Comparison of ENCODE assay signal across 9 cellular contexts in the genomic region with DNA sequence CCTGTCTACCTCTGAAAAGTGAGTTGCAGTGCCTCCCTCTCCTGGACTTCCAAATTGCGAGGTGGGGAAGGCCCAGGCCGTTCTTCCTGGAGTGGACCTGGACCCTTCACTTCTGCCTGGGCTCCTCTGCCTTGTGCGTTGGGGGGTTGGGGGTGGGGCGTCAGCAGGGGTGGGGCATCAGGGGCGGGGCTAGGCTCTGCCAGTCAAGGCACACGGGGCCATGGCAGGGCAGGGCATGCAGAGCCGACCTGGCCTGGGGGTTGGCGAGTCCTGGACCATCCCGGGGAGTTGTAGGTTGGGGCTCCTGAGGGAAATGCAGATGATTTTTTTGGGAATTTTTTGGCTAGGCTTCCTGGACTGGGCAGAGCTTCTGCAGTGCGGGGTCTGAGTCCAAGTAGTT.
DNase-seq lines count a peak whose midpoint lies in the region; ATAC-seq lines count a peak whose summit lies in the region.
"Had no signal": no experiment of that assay in that cellular context is flagged by ENCODE, and none has a peak within 500 bp of the region (broad histone marks: within the 10 kb centered on the region; RNA-seq: fewer than 3 reads in every experiment).

No MANE protein-coding gene starts in this region.

- peak overlapping the region; percentile 41 for H3K27ac ChIP-seq in CD4-positive, CD25-positive, alpha-beta regulatory T cell (ENCODE audit: insufficient read depth, low read length, poor library complexity, severe bottlenecking)

- H3K9me3 ChIP-seq in CD4-positive, CD25-positive, alpha-beta regulatory T cell (ENCODE audit: control insufficient read depth in 2 of 2, low read length in 2 of 2) = peaks cover 12 to 19% of the 10 kb centered on the region in 2 experiments

- H3K27me3 ChIP-seq in CD4-positive, CD25-positive, alpha-beta regulatory T cell (ENCODE audit: control insufficient read depth, insufficient read depth, low read length) = no peaks in the 10 kb centered on the region

- H3K4me3 ChIP-seq in CD4-positive, CD25-positive, alpha-beta regulatory T cell (ENCODE audit: low read depth, low read length) = peak overlapping the region; percentile 33

- peaks cover 4% of the 10 kb centered on the region for H3K36me3 ChIP-seq in CD4-positive, CD25-positive, alpha-beta regulatory T cell (ENCODE audit: control insufficient read depth, insufficient read depth, low read length)

- peaks cover 24 to 59% (median 33%) of the 10 kb centered on the region in 4 donors for H3K4me1 Mint-ChIP-seq in CD4-positive, CD25-positive, alpha-beta regulatory T cell
- H3K4me1 Mint-ChIP-seq in activated naive CD8-positive, alpha-beta T cell treated with anti-CD3 and anti-CD28 coated beads, Interleukin-2, amount 50 U/mL, for 24 hours = peaks cover 42% of the 10 kb centered on the region

- no peaks in the 10 kb centered on the region for H3K27me3 Mint-ChIP-seq in CD4-positive, CD25-positive, alpha-beta regulatory T cell
- H3K27me3 Mint-ChIP-seq in activated naive CD8-positive, alpha-beta T cell treated with anti-CD3 and anti-CD28 coated beads, Interleukin-2, amount 50 U/mL, for 24 hours = no peaks in the 10 kb centered on the region

- H3K4me1 ChIP-seq in CD4-positive, CD25-positive, alpha-beta regulatory T cell (ENCODE audit: control insufficient read depth, insufficient read depth, low read length, poor library complexity, severe bottlenecking) = peaks cover 33% of the 10 kb centered on the region

- H3K4me3 Mint-ChIP-seq in CD4-positive, CD25-positive, alpha-beta regulatory T cell = peak overlapping the region in 3 of 4 donors; percentile 60 to 85 (median 71)
- no peak overlapping the region for H3K4me3 Mint-ChIP-seq in activated naive CD8-positive, alpha-beta T cell treated with anti-CD3 and anti-CD28 coated beads, Interleukin-2, amount 50 U/mL, for 24 hours

- DNase-seq in CD4-positive, CD25-positive, alpha-beta regulatory T cell = no peak
- no peak for DNase-seq in activated naive CD8-positive, alpha-beta T cell treated with anti-CD3 and anti-CD28 coated beads, Interleukin-2, amount 50 U/mL, for 24 hours
- DNase-seq in NCI-H128 (lab: John Stamatoyannopoulos, UW; ENCODE audit: unreplicated experiment) (no peak), cerebellar cortex (ENCODE audit: low spot score) (no peak)

- no peak for ATAC-seq in CD4-positive, CD25-positive, alpha-beta regulatory T cell (ENCODE audit: low read depth in 2 of 2)
- ATAC-seq in GM18511 (IDR thresholded peaks at IDR 0.05; ENCODE audit: unreplicated experiment) (peak; percentile 41), HG02678 (IDR thresholded peaks at IDR 0.05; ENCODE audit: unreplicated experiment) (peak; percentile 16), HG03342 (IDR thresholded peaks at IDR 0.05; ENCODE audit: unreplicated experiment) (no peak), HG03139 (IDR thresholded peaks at IDR 0.05; ENCODE audit: unreplicated experiment) (no peak)
- ATAC-seq in activated naive CD8-positive, alpha-beta T cell treated with anti-CD3 and anti-CD28 coated beads, Interleukin-2, amount 50 U/mL, for 24 hours = peak; percentile 33
- ATAC-seq: Panc1 had no signal

- H3K36me3 Mint-ChIP-seq in CD4-positive, CD25-positive, alpha-beta regulatory T cell = peaks cover 18% of the 10 kb centered on the region
- peaks cover 24% of the 10 kb centered on the region for H3K36me3 Mint-ChIP-seq in activated naive CD8-positive, alpha-beta T cell treated with anti-CD3 and anti-CD28 coated beads, Interleukin-2, amount 50 U/mL, for 24 hours (ENCODE audit: low read depth)

- peak overlapping the region; percentile 38 to 60 (median 46) for H3K27ac Mint-ChIP-seq in CD4-positive, CD25-positive, alpha-beta regulatory T cell
- H3K27ac Mint-ChIP-seq in activated naive CD8-positive, alpha-beta T cell treated with anti-CD3 and anti-CD28 coated beads, Interleukin-2, amount 50 U/mL, for 24 hours = no peak overlapping the region

- peaks cover 0 to 22% (median 4%) of the 10 kb centered on the region in 7 donors for H3K9me3 Mint-ChIP-seq in CD4-positive, CD25-positive, alpha-beta regulatory T cell
- H3K9me3 Mint-ChIP-seq in activated naive CD8-positive, alpha-beta T cell treated with anti-CD3 and anti-CD28 coated beads, Interleukin-2, amount 50 U/mL, for 24 hours = peaks cover 5% of the 10 kb centered on the region

Comparison
In these comparisons a context has a peak if more than half of its experiments do, and no peak if none do; other contexts are left out.
1. ATAC-seq: peak in GM18511 (single experiment), HG02678 (single experiment) and activated naive CD8-positive, alpha-beta T cell treated with anti-CD3 and anti-CD28 coated beads, Interleukin-2, amount 50 U/mL, for 24 hours (single experiment); none in CD4-positive, CD25-positive, alpha-beta regulatory T cell (0 of 2), HG03342 (single experiment) and HG03139 (single experiment).